Comparison of ENCODE assay signal across 9 cellular contexts in the genomic region with DNA sequence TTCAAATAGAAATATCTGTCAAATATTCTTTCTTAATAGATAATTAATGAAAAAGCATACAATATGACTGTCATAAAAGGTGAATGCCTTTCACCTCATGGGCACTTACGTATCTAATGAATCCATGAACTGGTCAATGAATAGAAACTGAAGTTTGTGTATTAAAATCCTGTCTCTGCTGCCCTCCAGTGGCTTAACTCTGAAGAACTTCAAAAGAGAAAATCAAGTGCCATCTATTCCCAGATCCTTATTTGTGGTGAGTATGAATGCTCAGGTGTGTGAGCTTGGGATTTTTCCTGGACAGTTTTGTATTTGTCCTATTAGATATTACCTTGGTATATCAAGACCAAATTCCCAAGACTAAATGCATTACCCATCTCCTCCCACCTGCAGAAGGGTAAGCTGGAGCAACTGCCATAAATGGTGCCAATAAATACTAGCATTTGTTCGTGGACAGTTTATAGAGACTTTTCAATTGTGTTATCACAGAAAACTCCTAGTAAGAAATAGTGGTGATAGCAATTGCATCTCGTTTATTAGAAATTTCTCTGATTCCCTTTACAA. TPM values are rescaled to one million over a fixed set of nuclear protein-coding genes. Genes with fewer than 3 reads are reported as not detected.
DNase-seq lines count a peak whose midpoint lies in the region; ATAC-seq and TF ChIP-seq lines count a peak whose summit lies in the region.
"Had no signal": no experiment of that assay in that cellular context is flagged by ENCODE, and none has a peak within 500 bp of the region (broad histone marks: within the 10 kb centered on the region; RNA-seq: fewer than 3 reads in every experiment).

No MANE protein-coding gene starts in this region.

- no peak overlapping the region for H4K8ac ChIP-seq in trophoblast cell (ENCODE audit: low read depth, low read length)

- H2BK12ac ChIP-seq in trophoblast cell (ENCODE audit: low read length), result no peak overlapping the region

- H4K12ac ChIP-seq in trophoblast cell (ENCODE audit: low read depth, low read length), result no peak overlapping the region

- H3K79me2 ChIP-seq in trophoblast cell (ENCODE audit: control insufficient read depth, insufficient read depth, low read length, poor library complexity), result no peaks in the 10 kb centered on the region

- no peak overlapping the region for H3K4me3 ChIP-seq in fibroblast of pulmonary artery (replicated peaks; ENCODE audit: low read depth, low read length)
- H3K4me3 ChIP-seq in trophoblast cell (ENCODE audit: low read depth, low read length), result no peak overlapping the region

- DNase-seq in Ammon's horn (ENCODE audit: low spot score), result peak; percentile 79
- DNase-seq in NAMALWA (ENCODE audit: low spot score), result peak; percentile 67
- DNase-seq in fibroblast of pulmonary artery (ENCODE audit: low read depth), result peak; percentile 80
- DNase-seq in trophoblast cell, result peak; percentile 60 to 87
- DNase-seq in activated CD4-positive, CD25-positive, alpha-beta regulatory T cell (lab: John Stamatoyannopoulos, UW), result no peak
- DNase-seq: left cardiac atrium had no signal

- H3K4ac ChIP-seq in trophoblast cell (ENCODE audit: low read depth, low read length), result no peak overlapping the region

- H2BK120ac ChIP-seq in trophoblast cell (ENCODE audit: insufficient read depth, low read length, poor library complexity), result no peak overlapping the region

- H3K79me1 ChIP-seq in trophoblast cell (ENCODE audit: low read length), result no peaks in the 10 kb centered on the region

- no peak overlapping the region for H2AK5ac ChIP-seq in trophoblast cell (ENCODE audit: low read length)

- TF ChIP-seq CTCF in GM12873 (IDR thresholded peaks at IDR 0.05; ENCODE audit: insufficient read depth, low read depth, low read length, missing control alignments) (peak; percentile 54), fibroblast of pulmonary artery (IDR thresholded peaks at IDR 0.05; ENCODE audit: low read length, missing control alignments) (peak; percentile 58)

- no CpG with 5 or more reads among the region's 3 CpGs for WGBS in trophoblast cell (ENCODE audit: extremely low coverage, insufficient coverage, insufficient read length)

- no peak overlapping the region for H4K91ac ChIP-seq in trophoblast cell (ENCODE audit: low read depth, low read length)

- no peaks in the 10 kb centered on the region for H3K9me3 ChIP-seq in trophoblast cell (ENCODE audit: insufficient read depth, low read depth, low read length)

- H2BK5ac ChIP-seq in trophoblast cell (ENCODE audit: low read depth, low read length, poor library complexity), result no peak overlapping the region

- H3K18ac ChIP-seq in trophoblast cell (ENCODE audit: low read length), result no peak overlapping the region

- H3K9ac ChIP-seq in trophoblast cell (ENCODE audit: low read length), result no peak overlapping the region

- H3K27ac ChIP-seq in trophoblast cell (ENCODE audit: low read depth, low read length), result no peak overlapping the region

- H3K14ac ChIP-seq in trophoblast cell (ENCODE audit: low read length), result no peak overlapping the region

- ATAC-seq in SK-N-SH treated with all-trans-retinoic acid at 6 μM for 48 hours (peak; percentile 82), GM21723 (IDR thresholded peaks at IDR 0.05; ENCODE audit: unreplicated experiment) (no peak)

- no peak overlapping the region for H3K23ac ChIP-seq in trophoblast cell (ENCODE audit: low read length)

- H3K27me3 ChIP-seq in trophoblast cell (ENCODE audit: insufficient read depth, low read length), result no peaks in the 10 kb centered on the region

- H3K36me3 ChIP-seq in trophoblast cell (ENCODE audit: control insufficient read depth in 1 of 2, insufficient read depth in 2 of 2, low read length in 2 of 2), result no peaks in the 10 kb centered on the region

- no peaks in the 10 kb centered on the region for H3K4me1 ChIP-seq in trophoblast cell (ENCODE audit: control insufficient read depth in 1 of 2, insufficient read depth in 2 of 2, low read length in 2 of 2)

- no peak overlapping the region for H3K4me2 ChIP-seq in trophoblast cell (ENCODE audit: low read length)

- no peak overlapping the region for H2AFZ ChIP-seq in trophoblast cell (ENCODE audit: insufficient read depth, low read length, poor library complexity)

TF ChIP-seq in SK-N-SH treated with all-trans-retinoic acid at 6 μM for 48 hours, 23 proteins besides CTCF, POLR2A, EP300 and RAD21:
- TF ChIP-seq POU6F1 (CRISPR knock-in tag; IDR thresholded peaks at IDR 0.05; ENCODE audit: borderline replicate concordance, low read depth) (no peak), RARB (CRISPR knock-in tag; IDR thresholded peaks at IDR 0.05) (no peak), TOX (CRISPR knock-in tag; IDR thresholded peaks at IDR 0.05; ENCODE audit: borderline replicate concordance) (no peak), BACH2 (CRISPR knock-in tag; IDR thresholded peaks at IDR 0.05; ENCODE audit: borderline replicate concordance) (no peak), CSDC2 (CRISPR knock-in tag; IDR thresholded peaks at IDR 0.05) (no peak), TSHZ2 (CRISPR knock-in tag; IDR thresholded peaks at IDR 0.05) (no peak), TCF4 (CRISPR knock-in tag; IDR thresholded peaks at IDR 0.05; ENCODE audit: borderline replicate concordance) (no peak), ZC3H10 (CRISPR knock-in tag; IDR thresholded peaks at IDR 0.05) (no peak), ARNTL (CRISPR knock-in tag; IDR thresholded peaks at IDR 0.05; ENCODE audit: borderline replicate concordance, low read depth) (no peak), ESRRG (CRISPR knock-in tag; IDR thresholded peaks at IDR 0.05) (no peak)
- TF ChIP-seq, protein P1, sequence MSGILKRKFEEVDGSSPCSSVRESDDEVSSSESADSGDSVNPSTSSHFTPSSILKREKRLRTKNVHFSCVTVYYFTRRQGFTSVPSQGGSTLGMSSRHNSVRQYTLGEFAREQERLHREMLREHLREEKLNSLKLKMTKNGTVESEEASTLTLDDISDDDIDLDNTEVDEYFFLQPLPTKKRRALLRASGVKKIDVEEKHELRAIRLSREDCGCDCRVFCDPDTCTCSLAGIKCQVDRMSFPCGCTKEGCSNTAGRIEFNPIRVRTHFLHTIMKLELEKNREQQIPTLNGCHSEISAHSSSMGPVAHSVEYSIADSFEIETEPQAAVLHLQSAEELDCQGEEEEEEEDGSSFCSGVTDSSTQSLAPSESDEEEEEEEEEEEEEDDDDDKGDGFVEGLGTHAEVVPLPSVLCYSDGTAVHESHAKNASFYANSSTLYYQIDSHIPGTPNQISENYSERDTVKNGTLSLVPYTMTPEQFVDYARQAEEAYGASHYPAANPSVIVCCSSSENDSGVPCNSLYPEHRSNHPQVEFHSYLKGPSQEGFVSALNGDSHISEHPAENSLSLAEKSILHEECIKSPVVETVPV (CRISPR knock-in tag; IDR thresholded peaks at IDR 0.05), result no peak

RNA-seq across cellular contexts. Expression of gene SVEP1, which starts 44.0 kb away (rescaled TPM):
- 6.2 and 6.4 TPM in 2 replicates for polyA plus RNA-seq in trophoblast cell (2013)

RNA-seq across cellular contexts. Expression of gene MUSK, which starts 45.0 kb away (rescaled TPM):
- not detected in 2 replicates for polyA plus RNA-seq in trophoblast cell (2013)

Comparison
In these comparisons a context has a peak if more than half of its experiments do, and no peak if none do; other contexts are left out.
1. DNase-seq: peak in Ammon's horn (single experiment), NAMALWA (single experiment), fibroblast of pulmonary artery (single experiment) and trophoblast cell (2 of 2); none in activated CD4-positive, CD25-positive, alpha-beta regulatory T cell (0 of 4).